1 cellular context compared by ENCODE assay signal in genomic region chr6:3918474-3918873, GRCh38.
TF ChIP-seq lines count a peak whose summit lies in the region.

No MANE protein-coding gene starts in this region.

TF ChIP-seq in GM23338, 12 proteins besides CTCF, POLR2A, EP300 and RAD21:
- TF ChIP-seq ZNF462 (CRISPR knock-in tag; IDR thresholded peaks at IDR 0.05) = no peak
- TF ChIP-seq EZH2phosphoT487 (IDR thresholded peaks at IDR 0.05; ENCODE audit: unreplicated experiment) = no peak
